Comparison of ENCODE assay signal across 8 cellular contexts in the genomic region with DNA sequence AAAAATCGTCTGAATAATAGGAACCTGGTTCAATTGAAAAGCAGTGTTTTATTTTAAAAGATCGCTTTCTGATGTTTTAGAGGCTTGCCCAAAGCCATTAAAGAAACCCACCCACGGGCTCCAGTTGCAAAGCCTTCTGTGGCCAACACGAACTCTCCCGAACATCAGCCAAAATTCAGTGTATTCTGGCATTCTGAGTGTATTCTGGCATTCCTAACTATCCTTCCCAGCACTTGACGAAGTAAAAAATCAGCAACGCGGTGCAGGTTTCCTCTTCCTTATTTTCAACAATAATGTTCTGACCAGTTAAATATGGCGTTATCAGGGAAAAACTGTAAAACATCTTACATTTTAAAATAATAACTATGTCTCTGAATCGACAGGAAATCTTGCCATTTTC. TPM values are rescaled to one million over a fixed set of nuclear protein-coding genes. Genes with fewer than 3 reads are reported as not detected.
DNase-seq lines count a peak whose midpoint lies in the region; ATAC-seq and TF ChIP-seq lines count a peak whose summit lies in the region.

No MANE protein-coding gene starts in this region.

- peaks cover 25% of the 10 kb centered on the region for H3K4me1 ChIP-seq in CD8-positive, alpha-beta T cell (ENCODE audit: insufficient read depth, low read length)
- H3K4me1 ChIP-seq in fibroblast of lung (ENCODE audit: control insufficient read depth, extremely low read depth, insufficient read depth, low read length) (peaks cover 25% of the 10 kb centered on the region), osteoblast (ENCODE audit: insufficient read depth, low read length) (peaks cover 54% of the 10 kb centered on the region)

- no peaks in the 10 kb centered on the region for H3K9me3 ChIP-seq in CD8-positive, alpha-beta T cell (ENCODE audit: low read length)
- no peaks in the 10 kb centered on the region for H3K9me3 ChIP-seq in T-helper 17 cell (ENCODE audit: control insufficient read depth, low read length, poor library complexity, severe bottlenecking)
- H3K9me3 ChIP-seq in fibroblast of lung (ENCODE audit: control insufficient read depth, insufficient read depth, low read depth, low read length): no peaks in the 10 kb centered on the region
- H3K9me3 ChIP-seq in osteoblast (ENCODE audit: low read depth, low read length): no peaks in the 10 kb centered on the region

- H3K4me3 ChIP-seq in CD8-positive, alpha-beta T cell (ENCODE audit: low read depth, low read length): no peak overlapping the region
- H3K4me3 ChIP-seq in fibroblast of lung (replicated peaks in 1 of 4; ENCODE audit: control extremely low read depth in 1 of 4, insufficient read depth in 1 of 4, low read depth in 3 of 4, low read length in 4 of 4) (peak overlapping the region; percentile 40 to 64 (median 57)), osteoblast (ENCODE audit: insufficient read depth, low read length) (peak overlapping the region; percentile 74)

- H3K36me3 Mint-ChIP-seq in CD8-positive, alpha-beta T cell: no peaks in the 10 kb centered on the region
- H3K36me3 Mint-ChIP-seq in T-helper 17 cell (ENCODE audit: low read depth): no peaks in the 10 kb centered on the region

- H3K4me1 Mint-ChIP-seq in CD8-positive, alpha-beta T cell (ENCODE audit: low read depth): peaks cover 42% of the 10 kb centered on the region
- peaks cover 69% of the 10 kb centered on the region for H3K4me1 Mint-ChIP-seq in T-helper 17 cell

- DNase-seq in CD8-positive, alpha-beta T cell: peak in 1 of 7 experiments; percentile 36
- no peak for DNase-seq in T-helper 17 cell
- DNase-seq in fibroblast of lung (ENCODE audit: low read depth in 2 of 2): peak; percentile 59 to 71
- peak; percentile 82 for DNase-seq in osteoblast (ENCODE audit: insufficient read length, low spot score, missing footprints)
- DNase-seq in kidney tubule cell (ENCODE audit: low spot score): no peak
- no peak for DNase-seq in RKO (ENCODE audit: low spot score)

- no peak for ATAC-seq in CD8-positive, alpha-beta T cell
- ATAC-seq in T-helper 17 cell (no peak), HG03097 (IDR thresholded peaks at IDR 0.05; ENCODE audit: low FRiP score, unreplicated experiment) (no peak), GM21619 (IDR thresholded peaks at IDR 0.05; ENCODE audit: unreplicated experiment) (no peak)

- TF ChIP-seq CTCF in CD8-positive, alpha-beta T cell (IDR thresholded peaks at IDR 0.05): no peak
- TF ChIP-seq CTCF in fibroblast of lung (conservative IDR thresholded peaks at IDR 0.05 in 1 of 2, IDR thresholded peaks at IDR 0.05 in 1 of 2; ENCODE audit: low read depth in 1 of 2, low read length in 2 of 2): no peak
- TF ChIP-seq CTCF in osteoblast (IDR thresholded peaks at IDR 0.05; ENCODE audit: extremely low read depth, low read depth, low read length): no peak

- no peaks in the 10 kb centered on the region for H3K9me3 Mint-ChIP-seq in CD8-positive, alpha-beta T cell

- peaks cover 78% of the 10 kb centered on the region for H3K79me2 ChIP-seq in fibroblast of lung (ENCODE audit: control insufficient read depth, insufficient read depth, low read length)
- peaks cover 81% of the 10 kb centered on the region for H3K79me2 ChIP-seq in osteoblast (ENCODE audit: insufficient read depth, low read length)

- no peak overlapping the region for H3K27ac Mint-ChIP-seq in CD8-positive, alpha-beta T cell
- H3K27ac Mint-ChIP-seq in T-helper 17 cell: peak overlapping the region; percentile 51

- peak overlapping the region; percentile 80 for H3K9ac ChIP-seq in fibroblast of lung (ENCODE audit: insufficient read depth, low read length)

- H3K27me3 ChIP-seq in CD8-positive, alpha-beta T cell (ENCODE audit: insufficient read depth, low read length): no peaks in the 10 kb centered on the region
- no peaks in the 10 kb centered on the region for H3K27me3 ChIP-seq in fibroblast of lung (ENCODE audit: control insufficient read depth, insufficient read depth, low read length)
- H3K27me3 ChIP-seq in osteoblast (ENCODE audit: insufficient read depth, low read length): no peaks in the 10 kb centered on the region

- H4K20me1 ChIP-seq in fibroblast of lung (ENCODE audit: control insufficient read depth, extremely low read depth, insufficient read depth, low read length) (no peaks in the 10 kb centered on the region), osteoblast (ENCODE audit: insufficient read depth, low read length) (no peaks in the 10 kb centered on the region)

- CTCF ChIA-PET in CD8-positive, alpha-beta T cell (lab: Charles Lee): interaction anchor here (0.8 kb wide), 1 partner anchor 8 kb away, joined by 3 read pairs; no protein-coding TSS in a partner anchor

- peaks cover 5% of the 10 kb centered on the region for H3K27me3 Mint-ChIP-seq in CD8-positive, alpha-beta T cell (ENCODE audit: low read depth)
- no peaks in the 10 kb centered on the region for H3K27me3 Mint-ChIP-seq in T-helper 17 cell

- POLR2A ChIA-PET in CD8-positive, alpha-beta T cell (lab: Charles Lee): no interaction called here

- H2AFZ ChIP-seq in fibroblast of lung (ENCODE audit: low read length) (no peak overlapping the region), osteoblast (ENCODE audit: low read length) (peak overlapping the region; percentile 87)

- H3K27ac ChIP-seq in CD8-positive, alpha-beta T cell (ENCODE audit: low read depth, low read length): no peak overlapping the region
- H3K27ac ChIP-seq in fibroblast of lung (ENCODE audit: insufficient read depth, low read length): peak overlapping the region; percentile 94
- peak overlapping the region; percentile 98 for H3K27ac ChIP-seq in osteoblast (ENCODE audit: low read depth, low read length)

- H3K4me3 Mint-ChIP-seq in CD8-positive, alpha-beta T cell: peak overlapping the region; percentile 90
- peak overlapping the region; percentile 89 for H3K4me3 Mint-ChIP-seq in T-helper 17 cell

- intact Hi-C loops in CD8-positive, alpha-beta T cell (cut with DNase I, micrococcal nuclease): loop anchor here in 1 of 2 experiments (2.0 kb wide), 1 partner anchor 42 kb away; no protein-coding TSS in a partner anchor

- peak overlapping the region; percentile 59 for H3K4me2 ChIP-seq in fibroblast of lung (ENCODE audit: extremely low read depth, insufficient read depth, low read length)
- H3K4me2 ChIP-seq in osteoblast (ENCODE audit: insufficient read depth, low read length): peak overlapping the region; percentile 94

- H3K36me3 ChIP-seq in CD8-positive, alpha-beta T cell (ENCODE audit: insufficient read depth, low read length): no peaks in the 10 kb centered on the region
- no peaks in the 10 kb centered on the region for H3K36me3 ChIP-seq in fibroblast of lung (ENCODE audit: control insufficient read depth, insufficient read depth, low read length)
- no peaks in the 10 kb centered on the region for H3K36me3 ChIP-seq in osteoblast (ENCODE audit: insufficient read depth, low read length)

RNA-seq across cellular contexts. Expression of a gene that starts 44.6 kb away (rescaled TPM):
- 10 to 100 TPM; 19.5 to 19.6 TPM for total RNA-seq in CD8-positive, alpha-beta T cell
- 10 to 100 TPM; 16.5 to 29.6 TPM for total RNA-seq in T-helper 17 cell
- 28.0 and 32.7 TPM in 2 replicates for total RNA-seq in fibroblast of lung
- polyA plus RNA-seq in fibroblast of lung: 7.9 and 12.0 TPM in 2 replicates
- 12.1 and 15.4 TPM in 2 replicates for polyA plus RNA-seq in fibroblast of lung (2012)
- polyA minus RNA-seq in fibroblast of lung (ENCODE audit: low replicate concordance): 12.6 and 13.6 TPM in 2 replicates
- 16.3 and 17.7 TPM in 2 replicates for total RNA-seq in osteoblast

Comparison
In these comparisons a context has a peak if more than half of its experiments do, and no peak if none do; other contexts are left out.
1. DNase-seq: peak in fibroblast of lung (2 of 2) and osteoblast (single experiment); none in T-helper 17 cell (0 of 3), kidney tubule cell (single experiment) and RKO (single experiment).